Comparison of ENCODE assay signal across 1 cellular context in the genomic region with DNA sequence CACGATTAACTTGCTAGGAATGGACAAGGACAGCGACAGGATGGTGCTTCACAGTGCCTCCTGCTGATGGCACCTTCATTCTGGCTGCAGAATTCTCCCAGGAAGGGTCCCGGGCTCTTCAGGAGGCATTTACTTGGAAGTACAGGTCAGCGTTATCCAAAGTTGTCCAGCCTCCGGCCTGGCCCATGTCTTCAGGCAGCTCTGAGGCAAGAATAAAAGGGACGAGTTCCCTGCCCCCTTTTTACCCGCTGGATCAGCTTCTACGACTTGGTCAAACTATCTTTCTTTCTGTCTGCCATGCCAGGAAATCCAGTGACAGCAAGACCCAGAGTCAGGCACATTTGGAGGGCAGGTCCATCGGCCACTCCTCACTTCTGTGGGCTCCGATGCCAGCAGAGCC.
TF ChIP-seq lines count a peak whose summit lies in the region.

No MANE protein-coding gene starts in this region.

TF ChIP-seq in GM23338, 12 proteins besides CTCF, POLR2A, EP300 and RAD21 (continued from another document):
- TF ChIP-seq, protein P1, sequence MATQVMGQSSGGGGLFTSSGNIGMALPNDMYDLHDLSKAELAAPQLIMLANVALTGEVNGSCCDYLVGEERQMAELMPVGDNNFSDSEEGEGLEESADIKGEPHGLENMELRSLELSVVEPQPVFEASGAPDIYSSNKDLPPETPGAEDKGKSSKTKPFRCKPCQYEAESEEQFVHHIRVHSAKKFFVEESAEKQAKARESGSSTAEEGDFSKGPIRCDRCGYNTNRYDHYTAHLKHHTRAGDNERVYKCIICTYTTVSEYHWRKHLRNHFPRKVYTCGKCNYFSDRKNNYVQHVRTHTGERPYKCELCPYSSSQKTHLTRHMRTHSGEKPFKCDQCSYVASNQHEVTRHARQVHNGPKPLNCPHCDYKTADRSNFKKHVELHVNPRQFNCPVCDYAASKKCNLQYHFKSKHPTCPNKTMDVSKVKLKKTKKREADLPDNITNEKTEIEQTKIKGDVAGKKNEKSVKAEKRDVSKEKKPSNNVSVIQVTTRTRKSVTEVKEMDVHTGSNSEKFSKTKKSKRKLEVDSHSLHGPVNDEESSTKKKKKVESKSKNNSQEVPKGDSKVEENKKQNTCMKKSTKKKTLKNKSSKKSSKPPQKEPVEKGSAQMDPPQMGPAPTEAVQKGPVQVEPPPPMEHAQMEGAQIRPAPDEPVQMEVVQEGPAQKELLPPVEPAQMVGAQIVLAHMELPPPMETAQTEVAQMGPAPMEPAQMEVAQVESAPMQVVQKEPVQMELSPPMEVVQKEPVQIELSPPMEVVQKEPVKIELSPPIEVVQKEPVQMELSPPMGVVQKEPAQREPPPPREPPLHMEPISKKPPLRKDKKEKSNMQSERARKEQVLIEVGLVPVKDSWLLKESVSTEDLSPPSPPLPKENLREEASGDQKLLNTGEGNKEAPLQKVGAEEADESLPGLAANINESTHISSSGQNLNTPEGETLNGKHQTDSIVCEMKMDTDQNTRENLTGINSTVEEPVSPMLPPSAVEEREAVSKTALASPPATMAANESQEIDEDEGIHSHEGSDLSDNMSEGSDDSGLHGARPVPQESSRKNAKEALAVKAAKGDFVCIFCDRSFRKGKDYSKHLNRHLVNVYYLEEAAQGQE (IDR thresholded peaks at IDR 0.05; ENCODE audit: unreplicated experiment): no peak
- TF ChIP-seq STAT1 (IDR thresholded peaks at IDR 0.05; ENCODE audit: unreplicated experiment) (no peak), JUNB (IDR thresholded peaks at IDR 0.05; ENCODE audit: unreplicated experiment) (no peak)
- TF ChIP-seq, protein P2, sequence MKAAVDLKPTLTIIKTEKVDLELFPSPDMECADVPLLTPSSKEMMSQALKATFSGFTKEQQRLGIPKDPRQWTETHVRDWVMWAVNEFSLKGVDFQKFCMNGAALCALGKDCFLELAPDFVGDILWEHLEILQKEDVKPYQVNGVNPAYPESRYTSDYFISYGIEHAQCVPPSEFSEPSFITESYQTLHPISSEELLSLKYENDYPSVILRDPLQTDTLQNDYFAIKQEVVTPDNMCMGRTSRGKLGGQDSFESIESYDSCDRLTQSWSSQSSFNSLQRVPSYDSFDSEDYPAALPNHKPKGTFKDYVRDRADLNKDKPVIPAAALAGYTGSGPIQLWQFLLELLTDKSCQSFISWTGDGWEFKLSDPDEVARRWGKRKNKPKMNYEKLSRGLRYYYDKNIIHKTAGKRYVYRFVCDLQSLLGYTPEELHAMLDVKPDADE (IDR thresholded peaks at IDR 0.05): no peak
